Comparison of ENCODE assay signal across 22 cellular contexts in the genomic region with DNA sequence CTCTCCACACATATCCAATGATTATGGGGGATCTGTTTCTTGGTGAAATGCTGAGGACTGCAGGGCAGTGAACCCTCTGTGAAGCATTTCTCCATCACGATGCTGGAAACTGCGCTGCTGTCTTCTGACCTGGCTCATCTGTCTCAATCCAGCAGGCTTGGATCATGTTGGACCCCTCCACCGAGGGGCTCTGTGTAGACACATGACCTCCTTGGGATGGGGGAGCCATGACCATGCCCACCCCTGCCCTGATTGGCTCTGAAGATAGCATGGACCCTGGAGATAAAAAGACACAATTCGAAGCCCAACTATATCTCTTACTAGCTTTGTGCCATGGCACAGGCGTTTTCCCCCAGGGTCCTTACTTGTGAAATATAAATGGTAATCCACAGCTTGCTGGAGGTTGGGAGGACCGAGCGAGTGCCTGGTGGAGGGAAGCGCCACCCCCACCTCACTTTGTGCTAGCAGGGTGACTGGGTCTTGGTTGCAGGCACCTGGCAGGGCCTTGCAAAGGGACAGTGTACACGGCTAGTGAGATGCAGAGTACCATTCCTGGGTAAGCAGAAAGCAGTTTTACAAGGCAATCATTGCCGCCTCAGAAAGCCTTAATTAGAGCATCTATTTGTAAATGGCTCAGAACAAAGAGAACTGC. TPM values are rescaled to one million over a fixed set of nuclear protein-coding genes. Genes with fewer than 3 reads are reported as not detected.
"Had no signal": no experiment of that assay in that cellular context is flagged by ENCODE, and none has a peak within 500 bp of the region (broad histone marks: within the 10 kb centered on the region; RNA-seq: fewer than 3 reads in every experiment).

No MANE protein-coding gene starts in this region.

- H3K27ac Mint-ChIP-seq: activated CD4-positive, alpha-beta T cell treated with anti-CD3 and anti-CD28 coated beads for 36 hours; T-cell; WTC11 had no signal

- H3K27ac ChIP-seq: brain microvascular endothelial cell, gastrocnemius medialis, heart left ventricle, psoas muscle, skin epidermis had no signal

- H3K36me3 Mint-ChIP-seq: T-cell, WTC11 had no signal

- H3K9me3 ChIP-seq: gastrocnemius medialis, heart left ventricle, psoas muscle had no signal

- H3K9me3 Mint-ChIP-seq: stimulated activated naive CD8-positive, alpha-beta T cell treated with anti-CD3 and anti-CD28 coated beads, Interleukin-15, amount 100 ng/mL, for 72 hours; T-cell; WTC11 had no signal

- H3K36me3 ChIP-seq: brain microvascular endothelial cell, gastrocnemius medialis, heart left ventricle had no signal

- H3K4me3 ChIP-seq: gastrocnemius medialis, heart left ventricle, psoas muscle, skin epidermis had no signal

- ATAC-seq: activated CD4-positive, alpha-beta T cell treated with anti-CD3 and anti-CD28 coated beads for 36 hours; gastrocnemius medialis; heart left ventricle; left ventricle myocardium superior; psoas muscle; right cardiac atrium; stimulated activated naive CD8-positive, alpha-beta T cell treated with anti-CD3 and anti-CD28 coated beads, Interleukin-15, amount 100 ng/mL, for 72 hours; T-cell; WTC11 had no signal

- DNase-seq: activated CD4-positive, alpha-beta T cell treated with anti-CD3 and anti-CD28 coated beads for 36 hours; activated CD4-positive, alpha-beta T cell treated with anti-CD3 and anti-CD28 coated beads, Interleukin-2, amount 50 U/mL, for 48 hours; anterior cingulate cortex; brain microvascular endothelial cell; effector CD4-positive, alpha-beta T cell; heart left ventricle; kidney glomerular epithelial cell; left ventricle myocardium superior; psoas muscle; right cardiac atrium; stimulated activated CD4-positive, alpha-beta T cell treated with anti-CD3 and anti-CD28 coated beads, Interleukin-4, amount 100 ng/mL, for 1 hour; stimulated activated naive CD8-positive, alpha-beta T cell treated with anti-CD3 and anti-CD28 coated beads, Interleukin-15, amount 100 ng/mL, for 72 hours; T-cell; trophoblast cell had no signal

- H3K4me3 Mint-ChIP-seq: activated CD4-positive, alpha-beta T cell treated with anti-CD3 and anti-CD28 coated beads for 36 hours; stimulated activated naive CD8-positive, alpha-beta T cell treated with anti-CD3 and anti-CD28 coated beads, Interleukin-15, amount 100 ng/mL, for 72 hours; T-cell; WTC11 had no signal

- H3K4me1 ChIP-seq: gastrocnemius medialis, heart left ventricle, psoas muscle had no signal

RNA-seq across cellular contexts. Expression of gene KRT83, which starts 2.3 kb away (rescaled TPM):
- total RNA-seq: activated CD4-positive, alpha-beta T cell treated with anti-CD3 and anti-CD28 coated beads for 36 hours; heart left ventricle; left ventricle myocardium superior; mononuclear cell; osteocyte; psoas muscle; right cardiac atrium; T-cell; temporal lobe; WTC11 had no signal
- polyA plus RNA-seq: esophagus, heart left ventricle, neural cell, psoas muscle, right cardiac atrium had no signal

RNA-seq across cellular contexts. Expression of gene KRT81, which starts 32.2 kb away (rescaled TPM):
- total RNA-seq: activated CD4-positive, alpha-beta T cell treated with anti-CD3 and anti-CD28 coated beads for 36 hours; gastrocnemius medialis; heart left ventricle; left ventricle myocardium superior; mononuclear cell; psoas muscle; right cardiac atrium; temporal lobe had no signal
- polyA plus RNA-seq: heart left ventricle, neural cell, right cardiac atrium had no signal

RNA-seq across cellular contexts. Expression of gene KRT85, which starts 43.7 kb away (rescaled TPM):
- total RNA-seq: activated CD4-positive, alpha-beta T cell treated with anti-CD3 and anti-CD28 coated beads for 36 hours; gastrocnemius medialis; heart left ventricle; left ventricle myocardium superior; mononuclear cell; osteocyte; psoas muscle; right cardiac atrium; T-cell; temporal lobe; WTC11 had no signal
- polyA plus RNA-seq: esophagus, heart left ventricle, neural cell, psoas muscle, right cardiac atrium had no signal

RNA-seq across cellular contexts. Expression of gene KRT86, which starts 49.1 kb away (rescaled TPM):
- total RNA-seq: activated CD4-positive, alpha-beta T cell treated with anti-CD3 and anti-CD28 coated beads for 36 hours; heart left ventricle; left ventricle myocardium superior; right cardiac atrium had no signal
- polyA plus RNA-seq: heart left ventricle, neural cell, right cardiac atrium had no signal
